ENCODE assay signal across 7 cellular contexts in the genomic region with DNA sequence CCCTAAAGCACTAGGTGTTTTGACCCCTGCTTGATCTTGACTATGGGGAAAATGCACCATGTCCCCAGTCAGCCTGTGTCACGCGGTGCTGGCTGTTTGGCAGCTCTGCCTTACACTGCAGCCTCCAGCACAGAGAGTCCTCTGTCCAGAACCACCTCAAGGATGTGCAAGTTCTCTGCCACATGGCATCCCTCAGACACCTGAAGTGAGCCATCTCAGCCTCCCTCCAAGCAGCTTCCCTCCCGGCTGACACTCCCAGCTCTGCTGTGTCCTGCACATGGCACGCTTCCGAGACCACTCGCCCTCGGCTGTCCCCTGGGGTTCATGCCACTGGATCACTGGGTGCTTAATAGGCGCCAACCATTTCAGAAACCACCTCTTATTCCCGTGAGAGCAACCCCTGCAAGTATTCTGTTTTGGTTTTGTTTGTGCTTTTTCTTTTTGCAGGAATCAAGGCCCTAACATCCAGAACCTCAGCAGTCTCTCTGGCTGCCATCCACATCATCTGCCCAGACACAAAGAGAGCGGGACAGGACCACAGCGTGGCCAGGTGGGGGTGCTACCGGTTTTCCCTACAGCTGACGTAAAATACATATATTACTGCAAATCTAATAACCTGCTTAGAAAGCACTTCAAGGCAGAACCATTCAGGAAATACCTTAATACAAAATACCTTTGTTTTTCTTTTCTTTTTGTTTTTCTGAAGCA. TPM values are rescaled to one million over a fixed set of nuclear protein-coding genes. Genes with fewer than 3 reads are reported as not detected.
DNase-seq lines count a peak whose midpoint lies in the region; ATAC-seq and TF ChIP-seq lines count a peak whose summit lies in the region.

No MANE protein-coding gene starts in this region.

- no peaks in the 10 kb centered on the region for H3K9me3 ChIP-seq in esophagus squamous epithelium
- H3K9me3 ChIP-seq in MM.1S (replicated peaks; ENCODE audit: insufficient read depth, low read length), result no peaks in the 10 kb centered on the region

- ATAC-seq in GM21515 (IDR thresholded peaks at IDR 0.05; ENCODE audit: unreplicated experiment), result no peak

- peaks cover 4% of the 10 kb centered on the region; the same call in 1 of the 2 replicates for H4K20me1 ChIP-seq in MM.1S (ENCODE audit: insufficient read depth, low read length)

- H3K4me1 ChIP-seq in esophagus squamous epithelium, result peaks cover 60 to 100% (median 89%) of the 10 kb centered on the region in 3 donors
- no peaks in the 10 kb centered on the region for H3K4me1 ChIP-seq in MM.1S (ENCODE audit: low read length)

- intact Hi-C loops in esophagus squamous epithelium (cut with DNase I), result no loop called here
- intact Hi-C loops in posterior vena cava (cut with DNase I), result loop anchor here in 1 of 2 donors (5.0 kb wide), 1 partner anchor 32 kb away; no protein-coding TSS in a partner anchor

- no peak for TF ChIP-seq POLR2A in esophagus squamous epithelium (IDR thresholded peaks at IDR 0.05)

- H3K27ac ChIP-seq in esophagus squamous epithelium, result peak overlapping the region; percentile 78 to 92 (median 90)
- H3K27ac ChIP-seq in MM.1S (ENCODE audit: low read length), result no peak overlapping the region

- no peaks in the 10 kb centered on the region for H3F3A ChIP-seq in MM.1S (ENCODE audit: insufficient read depth, low read length)

- no peak overlapping the region for H3K4me2 ChIP-seq in MM.1S (ENCODE audit: low read depth, low read length)

- 46 to 67% methylated on average over 13 of the region's 13 CpGs for WGBS in esophagus squamous epithelium, 2 donors

- H3K36me3 ChIP-seq in esophagus squamous epithelium (no peaks in the 10 kb centered on the region), MM.1S (replicated peaks; ENCODE audit: insufficient read depth, low read length) (no peaks in the 10 kb centered on the region; the same call in 1 of the 2 replicates)

- no peaks in the 10 kb centered on the region for H3K9me2 ChIP-seq in MM.1S (replicated peaks; ENCODE audit: insufficient read depth, low read length)

- H3K4me3 ChIP-seq in HFF-Myc (replicated peaks; ENCODE audit: low read depth, low read length) (no peak overlapping the region), esophagus squamous epithelium (no peak overlapping the region), MM.1S (ENCODE audit: low read length) (no peak overlapping the region)

- H3K79me2 ChIP-seq in MM.1S (ENCODE audit: low read length), result peaks cover 92% of the 10 kb centered on the region

- H3K9ac ChIP-seq in MM.1S (ENCODE audit: low read length), result no peak overlapping the region

- no peak for DNase-seq in HFF-Myc (ENCODE audit: extremely low read depth, low read depth)
- DNase-seq in activated CD4-positive, alpha-beta T cell treated with anti-CD3 and anti-CD28 coated beads, Interleukin-2, amount 50 U/mL, for 1 hour, result peak; percentile 52
- DNase-seq in esophagus squamous epithelium (lab: John Stamatoyannopoulos, UW), result no peak
- DNase-seq in posterior vena cava (ENCODE audit: low spot score), result peak; percentile 79
- no peak for DNase-seq in MM.1S
- DNase-seq in islet precursor cell, result no peak

- H2AFZ ChIP-seq in MM.1S (ENCODE audit: low read length), result no peak overlapping the region

- no peaks in the 10 kb centered on the region for H3K27me3 ChIP-seq in esophagus squamous epithelium
- H3K27me3 ChIP-seq in MM.1S (replicated peaks; ENCODE audit: insufficient read depth, low read length), result no peaks in the 10 kb centered on the region

- TF ChIP-seq CTCF in HFF-Myc (IDR thresholded peaks at IDR 0.05; ENCODE audit: low read depth, low read length, missing control alignments), result peak; percentile 34
- peak in 3 of 6 experiments; percentile 24 to 38 (median 35) for TF ChIP-seq CTCF in esophagus squamous epithelium (IDR thresholded peaks at IDR 0.05)
- TF ChIP-seq CTCF in MM.1S (IDR thresholded peaks at IDR 0.05; ENCODE audit: low read length), result no peak

RNA-seq across cellular contexts. Expression of gene CAPZB, which starts 45.7 kb away (rescaled TPM):
- total RNA-seq in esophagus squamous epithelium (100 to 1,000 TPM in 3 of 4 donors, 10 to 100 TPM in 1; 89.4 to 146 (median 126) TPM), posterior vena cava (100 to 1,000 TPM; 255 to 277 TPM)

Comparison
In these comparisons a context has a peak if more than half of its experiments do, and no peak if none do; other contexts are left out.
1. DNase-seq: peak in activated CD4-positive, alpha-beta T cell treated with anti-CD3 and anti-CD28 coated beads, Interleukin-2, amount 50 U/mL, for 1 hour (single experiment) and posterior vena cava (single experiment); none in HFF-Myc (single experiment), esophagus squamous epithelium (single experiment), MM.1S (single experiment) and islet precursor cell (single experiment).